Comparison of ENCODE assay signal across 20 cellular contexts in genomic region chr10:119445935-119446317, GRCh38.
DNase-seq lines count a peak whose midpoint lies in the region; ATAC-seq, FAIRE-seq and TF ChIP-seq lines count a peak whose summit lies in the region.
"Had no signal": no experiment of that assay in that cellular context is flagged by ENCODE, and none has a peak within 500 bp of the region (broad histone marks: within the 10 kb centered on the region; RNA-seq: fewer than 3 reads in every experiment).

No MANE protein-coding gene starts in this region.

- RAD21 ChIA-PET in HCT116 (lab: Charles Lee; ENCODE audit: low non-redundant PET in 1 of 2, low total read pairs in 2 of 2, uncharacterized antibody in 2 of 2, unreplicated experiment in 2 of 2): interaction anchor here (0.9 to 3.6 kb wide), 6 partner anchors 42 to 247 kb away, joined by 3 to 27 read pairs (median 7); partner anchors contain the start of gene GRK5 (in 1 of the 2)

- no peak overlapping the region for H3K4ac ChIP-seq in H1 (replicated peaks; ENCODE audit: insufficient read length, low read depth, low read length)
- no peak overlapping the region for H3K4ac ChIP-seq in neuronal stem cell (ENCODE audit: low read length)

- H2BK120ac ChIP-seq in H1 (replicated peaks; ENCODE audit: low read depth, low read length): no peak overlapping the region
- no peak overlapping the region for H2BK120ac ChIP-seq in neuronal stem cell (ENCODE audit: low read depth, low read length)

- H3K79me1 ChIP-seq in H1 (ENCODE audit: low read depth, low read length): no peaks in the 10 kb centered on the region
- H3K79me1 ChIP-seq in neuronal stem cell (ENCODE audit: low read depth, low read length): no peaks in the 10 kb centered on the region

- H3K4me2 ChIP-seq in HCT116 (ENCODE audit: low read length) (no peak overlapping the region), H1 (ENCODE audit: insufficient read depth in 1 of 2, low read depth in 2 of 2, low read length in 2 of 2) (no peak overlapping the region), neuronal stem cell (ENCODE audit: insufficient read depth, low read length, poor library complexity, severe bottlenecking) (no peak overlapping the region)

- peaks cover 8% of the 10 kb centered on the region for H3K4me1 Mint-ChIP-seq in activated naive CD8-positive, alpha-beta T cell (ENCODE audit: low read depth)
- H3K4me1 Mint-ChIP-seq in activated naive CD8-positive, alpha-beta T cell treated with anti-CD3 and anti-CD28 coated beads for 36 hours: peaks cover 9% of the 10 kb centered on the region

- TF ChIP-seq CTCF in HCT116 (IDR thresholded peaks at IDR 0.05 in 2 of 3, conservative IDR thresholded peaks at IDR 0.05 in 1 of 3; ENCODE audit: borderline replicate concordance in 1 of 3, insufficient read depth in 1 of 3, low read depth in 2 of 3, low read length in 2 of 3) (no peak), H1 (IDR thresholded peaks at IDR 0.05; ENCODE audit: control extremely low read depth in 1 of 3, insufficient read depth in 1 of 3, low read depth in 1 of 3, low read length in 3 of 3) (no peak)

- H2BK20ac ChIP-seq in H1 (ENCODE audit: low read length): peak overlapping the region; percentile 61; the same call in 1 of the 2 replicates

- no peak overlapping the region for H2BK15ac ChIP-seq in H1 (ENCODE audit: low read length)
- peak overlapping the region; percentile 84 for H2BK15ac ChIP-seq in neuronal stem cell (ENCODE audit: low read length)

- no peak overlapping the region for H3K4me3 Mint-ChIP-seq in activated naive CD8-positive, alpha-beta T cell
- no peak overlapping the region for H3K4me3 Mint-ChIP-seq in activated naive CD8-positive, alpha-beta T cell treated with anti-CD3 and anti-CD28 coated beads for 36 hours
- H3K4me3 Mint-ChIP-seq: HFFc6; natural killer cell treated with Interleukin-12 subunit alpha and Interleukin-12 subunit beta and Interleukin-15 and Interleukin-18, amount 100 ng/mL, for 72 hours; type B pancreatic cell had no signal

- no peak overlapping the region for H3K23ac ChIP-seq in H1 (ENCODE audit: insufficient read length)
- H3K23ac ChIP-seq in neuronal stem cell (ENCODE audit: low read depth, low read length, poor library complexity): peak overlapping the region; percentile 39

- H3K9me2 ChIP-seq in HCT116 (ENCODE audit: insufficient read depth): no peaks in the 10 kb centered on the region

- intact Hi-C loops in HCT116 (cut with micrococcal nuclease): loop anchor here (1.0 kb wide), 2 partner anchors 43 to 247 kb away; no protein-coding TSS in a partner anchor

- H3K27ac Mint-ChIP-seq in activated naive CD8-positive, alpha-beta T cell: peak overlapping the region; percentile 43
- no peak overlapping the region for H3K27ac Mint-ChIP-seq in activated naive CD8-positive, alpha-beta T cell treated with anti-CD3 and anti-CD28 coated beads for 36 hours
- H3K27ac Mint-ChIP-seq: HFFc6; natural killer cell treated with Interleukin-12 subunit alpha and Interleukin-12 subunit beta and Interleukin-15 and Interleukin-18, amount 100 ng/mL, for 72 hours; type B pancreatic cell had no signal

- H3K4me1 ChIP-seq in HCT116 (ENCODE audit: control insufficient read depth in 1 of 2, insufficient read depth in 2 of 2, low read length in 2 of 2) (peaks cover 10 to 17% of the 10 kb centered on the region in 2 experiments), H1 (replicated peaks in 1 of 4; ENCODE audit: control insufficient read depth in 3 of 4, insufficient read depth in 4 of 4, low read length in 3 of 4) (peaks cover 0 to 6% (median 0%) of the 10 kb centered on the region in 4 experiments; a peak in 3 of 7 replicates), neuronal stem cell (ENCODE audit: control insufficient read depth in 2 of 2, insufficient read depth in 1 of 2, low read depth in 1 of 2, low read length in 2 of 2) (peaks cover 15 to 26% of the 10 kb centered on the region in 2 donors)
- H3K4me1 ChIP-seq: Caco-2 had no signal

- H2BK12ac ChIP-seq in H1 (ENCODE audit: low read depth, low read length) (no peak overlapping the region), neuronal stem cell (ENCODE audit: low read length) (no peak overlapping the region)

- no TSS peak for BruUV-seq in HCT116 (replicated peaks; lab: Mats Ljungman, UMichigan)

- TF ChIP-seq RAD21 in HCT116 (IDR thresholded peaks at IDR 0.05; ENCODE audit: low read depth): no peak
- TF ChIP-seq RAD21 in H1 (IDR thresholded peaks at IDR 0.05 in 1 of 2, conservative IDR thresholded peaks at IDR 0.05 in 1 of 2; ENCODE audit: low read depth in 2 of 2, low read length in 2 of 2): no peak

- H2AFZ ChIP-seq in HCT116 (ENCODE audit: low read depth, low read length, poor library complexity, severe bottlenecking) (no peak overlapping the region), H1 (ENCODE audit: low read length) (no peak overlapping the region), neuronal stem cell (ENCODE audit: low read length) (no peak overlapping the region)
- H2AFZ ChIP-seq: GM23248 had no signal

- H4K20me1 ChIP-seq in HCT116 (ENCODE audit: insufficient read depth) (no peaks in the 10 kb centered on the region), H1 (replicated peaks in 1 of 2; ENCODE audit: control insufficient read depth in 1 of 2, insufficient read depth in 2 of 2, low read length in 2 of 2) (no peaks in the 10 kb centered on the region)

- no peak for TF ChIP-seq POLR2A in HCT116 (IDR thresholded peaks at IDR 0.05; ENCODE audit: borderline replicate concordance, extremely low read depth, insufficient read depth, insufficient read length)
- TF ChIP-seq POLR2A in H1 (IDR thresholded peaks at IDR 0.05; ENCODE audit: control extremely low read depth in 1 of 2, low read depth in 2 of 2, low read length in 2 of 2): no peak

- CTCF ChIA-PET in HCT116 (lab: Charles Lee) (interaction anchor here (1.0 to 3.0 kb wide), 16 partner anchors 8 to 256 kb away, joined by 3 to 70 read pairs (median 5); partner anchors contain the start of gene GRK5), H1 (lab: Charles Lee; ENCODE audit: partially characterized antibody) (interaction anchor here (0.6 to 6.1 kb wide), 39 partner anchors 8 to 256 kb away, joined by 3 to 57 read pairs (median 4); partner anchors contain the start of gene GRK5)

- ATAC-seq in HCT116 (peak; percentile 7), GM21619 (IDR thresholded peaks at IDR 0.05; ENCODE audit: unreplicated experiment) (no peak), GM21526 (IDR thresholded peaks at IDR 0.05; ENCODE audit: low FRiP score, unreplicated experiment) (no peak)

- H3K14ac ChIP-seq in H1 (ENCODE audit: insufficient read length): no peak overlapping the region
- no peak overlapping the region for H3K14ac ChIP-seq in neuronal stem cell (ENCODE audit: low read length)

- H3K56ac ChIP-seq in H1 (replicated peaks; ENCODE audit: insufficient read length, low read depth, low read length): no peak overlapping the region

- POLR2A ChIA-PET in HCT116 (lab: Charles Lee) (interaction anchor here (0.6 to 0.8 kb wide), 2 partner anchors 96 to 281 kb away, joined by 3 read pairs; partner anchors contain the start of genes RGS10 and SFXN4), H1 (lab: Charles Lee; ENCODE audit: partially characterized antibody) (no interaction called here)

- H3K18ac ChIP-seq in H1 (ENCODE audit: extremely low read depth, low read length) (no peak overlapping the region), neuronal stem cell (ENCODE audit: low read length) (no peak overlapping the region)

- no peak overlapping the region for H2AK5ac ChIP-seq in H1 (ENCODE audit: low read depth, low read length)
- H2AK5ac ChIP-seq in neuronal stem cell (ENCODE audit: low read depth, low read length): peak overlapping the region; percentile 2

- H3K27ac ChIP-seq in HCT116 (ENCODE audit: low read depth, low read length) (no peak overlapping the region), H1 (ENCODE audit: low read depth, low read length) (no peak overlapping the region), neuronal stem cell (replicated peaks; ENCODE audit: low read length) (no peak overlapping the region)
- H3K27ac ChIP-seq: C4-2B, coronary artery, GM23248, Peyer's patch had no signal

- H3K9me3 ChIP-seq in HCT116 (ENCODE audit: control insufficient read depth in 1 of 2, insufficient read depth in 1 of 2, low read depth in 1 of 2, low read length in 2 of 2) (no peaks in the 10 kb centered on the region), H1 (ENCODE audit: insufficient read depth in 2 of 2, low read depth in 1 of 2, low read length in 1 of 2) (no peaks in the 10 kb centered on the region), neuronal stem cell (replicated peaks in 1 of 2; ENCODE audit: control insufficient read depth in 2 of 2, insufficient read depth in 1 of 2, low read depth in 1 of 2, low read length in 2 of 2) (no peaks in the 10 kb centered on the region)
- H3K9me3 ChIP-seq: Caco-2, Peyer's patch had no signal

- 83% methylated on average over 5 of the region's 5 CpGs; no CpG with 5 or more reads in 1 of the 2 experiments for WGBS in H1 (ENCODE audit: extremely low coverage in 1 of 2, insufficient coverage in 1 of 2, insufficient read length in 1 of 2, insufficient replicate concordance in 2 of 2, low coverage in 1 of 2, low lambda C conversion rate in 2 of 2, missing lambda C conversion rate in 1 of 2), 2 experiments
- WGBS in neuronal stem cell (ENCODE audit: extremely low coverage in 2 of 2, insufficient read length in 2 of 2, insufficient replicate concordance in 1 of 2), 2 donors: no CpG with 5 or more reads among the region's 5 CpGs

- H4K8ac ChIP-seq in H1 (ENCODE audit: extremely low read depth, insufficient read depth, low read length) (no peak overlapping the region), neuronal stem cell (ENCODE audit: low read depth, low read length) (no peak overlapping the region)

- H4K91ac ChIP-seq in H1 (replicated peaks; ENCODE audit: insufficient read length, low read length) (no peak overlapping the region), neuronal stem cell (ENCODE audit: low read depth, low read length, poor library complexity) (peak overlapping the region; percentile 61)

- no peaks in the 10 kb centered on the region for H3K23me2 ChIP-seq in H1 (ENCODE audit: low read depth, low read length)

- H3K9ac ChIP-seq in HCT116 (ENCODE audit: low read length) (no peak overlapping the region), H1 (replicated peaks in 1 of 4; ENCODE audit: extremely low read depth in 1 of 4, low read depth in 3 of 4, low read length in 3 of 4) (no peak overlapping the region), neuronal stem cell (ENCODE audit: low read depth, low read length, poor library complexity) (no peak overlapping the region)
- H3K9ac ChIP-seq: GM23248 had no signal

- H3K9me3 Mint-ChIP-seq in activated naive CD8-positive, alpha-beta T cell (ENCODE audit: low read depth): no peaks in the 10 kb centered on the region
- H3K9me3 Mint-ChIP-seq in activated naive CD8-positive, alpha-beta T cell treated with anti-CD3 and anti-CD28 coated beads for 36 hours: no peaks in the 10 kb centered on the region
- H3K9me3 Mint-ChIP-seq: HFFc6; natural killer cell treated with Interleukin-12 subunit alpha and Interleukin-12 subunit beta and Interleukin-15 and Interleukin-18, amount 100 ng/mL, for 72 hours; type B pancreatic cell had no signal

- no peak for TF ChIP-seq EP300 in H1 (IDR thresholded peaks at IDR 0.05; ENCODE audit: borderline replicate concordance in 1 of 2, low read depth in 2 of 2, low read length in 2 of 2)

- H2BK5ac ChIP-seq in H1 (ENCODE audit: low read depth, low read length): no peak overlapping the region
- H2BK5ac ChIP-seq in neuronal stem cell (ENCODE audit: low read length): no peak overlapping the region

- H3K27me3 ChIP-seq in HCT116 (ENCODE audit: insufficient read depth, low read length): no peaks in the 10 kb centered on the region
- H3K27me3 ChIP-seq in H1 (replicated peaks in 1 of 4; ENCODE audit: control insufficient read depth in 3 of 4, extremely low read depth in 1 of 4, insufficient read depth in 3 of 4, low read length in 3 of 4): no peaks in the 10 kb centered on the region
- no peaks in the 10 kb centered on the region for H3K27me3 ChIP-seq in neuronal stem cell (ENCODE audit: control insufficient read depth in 3 of 3, insufficient read depth in 3 of 3, low read depth in 1 of 3, low read length in 3 of 3)
- H3K27me3 ChIP-seq: Peyer's patch had no signal

- H3K27me3 Mint-ChIP-seq in activated naive CD8-positive, alpha-beta T cell: no peaks in the 10 kb centered on the region
- no peaks in the 10 kb centered on the region for H3K27me3 Mint-ChIP-seq in activated naive CD8-positive, alpha-beta T cell treated with anti-CD3 and anti-CD28 coated beads for 36 hours
- H3K27me3 Mint-ChIP-seq: natural killer cell treated with Interleukin-12 subunit alpha and Interleukin-12 subunit beta and Interleukin-15 and Interleukin-18, amount 100 ng/mL, for 72 hours; type B pancreatic cell had no signal

- H3K4me3 ChIP-seq in HCT116 (replicated peaks in 1 of 2; ENCODE audit: low read depth in 1 of 2, low read length in 2 of 2) (no peak overlapping the region), H1 (ENCODE audit: extremely low read depth in 1 of 4, insufficient read depth in 2 of 4, low read depth in 3 of 4, low read length in 4 of 4) (no peak overlapping the region), neuronal stem cell (ENCODE audit: low read length in 2 of 2) (no peak overlapping the region)
- H3K4me3 ChIP-seq: coronary artery, GM23248, Peyer's patch had no signal

- H3K36me3 ChIP-seq in HCT116 (ENCODE audit: control insufficient read depth in 1 of 2, insufficient read depth in 2 of 2, low read length in 2 of 2): no peaks in the 10 kb centered on the region
- H3K36me3 ChIP-seq in H1 (ENCODE audit: control insufficient read depth in 2 of 4, insufficient read depth in 4 of 4, low read length in 3 of 4): no peaks in the 10 kb centered on the region
- peaks cover 0 to 3% of the 10 kb centered on the region in 2 donors for H3K36me3 ChIP-seq in neuronal stem cell (replicated peaks in 1 of 2; ENCODE audit: control insufficient read depth in 2 of 2, insufficient read depth in 2 of 2, low read length in 2 of 2)

- H3K79me2 ChIP-seq in HCT116 (ENCODE audit: insufficient read depth, low read length) (no peaks in the 10 kb centered on the region), H1 (ENCODE audit: control insufficient read depth in 1 of 2, insufficient read depth in 2 of 2, low read length in 2 of 2) (no peaks in the 10 kb centered on the region)

- no peak overlapping the region for H4K5ac ChIP-seq in H1 (ENCODE audit: insufficient read length, low read depth, low read length)

- no peak for DNase-seq in activated naive CD8-positive, alpha-beta T cell treated with anti-CD3 and anti-CD28 coated beads for 36 hours
- DNase-seq in HCT116 (ENCODE audit: low read depth, low spot score) (no peak), H1 (ENCODE audit: low read depth in 1 of 2, low spot score in 2 of 2) (no peak), neuronal stem cell (ENCODE audit: low spot score) (no peak), DMS53 (lab: John Stamatoyannopoulos, UW) (no peak)
- DNase-seq: NCI-H1436 treated with DMSO at 0.1 percent for 48 hours, NCI-H2081 treated with DMSO at 0.1 percent for 48 hours, SIG-M5 had no signal

- no peak for FAIRE-seq in H1 (lab: Jason Lieb, UNC)
- FAIRE-seq: G401.6 had no signal

- H3K36me3 Mint-ChIP-seq in activated naive CD8-positive, alpha-beta T cell: peaks cover 2% of the 10 kb centered on the region
- H3K36me3 Mint-ChIP-seq in activated naive CD8-positive, alpha-beta T cell treated with anti-CD3 and anti-CD28 coated beads for 36 hours: no peaks in the 10 kb centered on the region
- H3K36me3 Mint-ChIP-seq: natural killer cell treated with Interleukin-12 subunit alpha and Interleukin-12 subunit beta and Interleukin-15 and Interleukin-18, amount 100 ng/mL, for 72 hours had no signal
